9 cellular contexts compared by ENCODE assay signal in the genomic region with DNA sequence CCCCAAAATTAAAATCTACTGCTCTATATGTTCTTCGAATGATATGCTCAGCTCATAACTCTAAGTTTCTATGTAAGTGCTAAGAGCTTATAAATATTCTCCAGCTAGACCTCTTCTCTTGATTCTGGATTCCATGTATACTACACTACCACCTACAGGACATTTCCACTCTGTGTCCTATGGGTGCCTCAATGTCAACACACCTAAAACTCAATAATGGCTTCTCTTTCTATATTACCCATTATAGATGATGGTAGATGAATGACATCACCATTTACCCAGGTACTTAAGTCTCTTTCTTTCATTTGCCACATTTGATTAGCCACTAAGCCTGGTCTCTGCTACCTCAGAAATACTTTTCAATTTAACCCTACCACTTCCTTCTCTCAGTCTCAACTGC. TPM values are rescaled to one million over a fixed set of nuclear protein-coding genes. Genes with fewer than 3 reads are reported as not detected.
DNase-seq lines count a peak whose midpoint lies in the region; TF ChIP-seq lines count a peak whose summit lies in the region.
"Had no signal": no experiment of that assay in that cellular context is flagged by ENCODE, and none has a peak within 500 bp of the region (broad histone marks: within the 10 kb centered on the region; RNA-seq: fewer than 3 reads in every experiment).

No MANE protein-coding gene starts in this region.

- DNase-seq in NCI-H69 (lab: John Stamatoyannopoulos, UW) (peak; percentile 76), epithelial cell of proximal tubule (ENCODE audit: low read depth) (no peak), C1 segment of cervical spinal cord (lab: John Stamatoyannopoulos, UW) (no peak), amygdala (lab: John Stamatoyannopoulos, UW) (no peak)
- DNase-seq in activated CD4-positive, CD25-positive, alpha-beta regulatory T cell treated with anti-CD3 and anti-CD28 coated beads, Interleukin-2, amount 50 U/mL, for 72 hours: no peak
- no peak for DNase-seq in activated CD4-positive, CD25-positive, alpha-beta regulatory T cell (lab: John Stamatoyannopoulos, UW)
- DNase-seq: stimulated activated CD4-positive, alpha-beta T cell treated with anti-CD3 and anti-CD28 coated beads, Interleukin-12 subunit alpha, Interleukin-12 subunit beta, amount 100 ng/mL, for 4 hours had no signal

- no peak overlapping the region for H3K4me3 ChIP-seq in GM12875 (ENCODE audit: low read depth, low read length)
- H3K4me3 ChIP-seq in epithelial cell of proximal tubule (ENCODE audit: low read depth, low read length): no peak overlapping the region

- TF ChIP-seq CTCF in 22Rv1 (IDR thresholded peaks at IDR 0.05) (peak; percentile 46), GM12875 (IDR thresholded peaks at IDR 0.05; ENCODE audit: borderline replicate concordance, insufficient read depth, low read depth, low read length) (0 out of 2 replicates have a peak, but pooled peaks have one; percentile 13), epithelial cell of proximal tubule (conservative IDR thresholded peaks at IDR 0.05; ENCODE audit: low read depth, low read length) (peak; percentile 58)

- H3K27ac ChIP-seq in 22Rv1: no peak overlapping the region

RNA-seq across cellular contexts. Expression of a gene that starts 41.3 kb away (rescaled TPM):
- total RNA-seq in epithelial cell of proximal tubule: 0.29 and 1.3 TPM in 2 replicates
